ENCODE assay signal across 14 cellular contexts in the genomic region with DNA sequence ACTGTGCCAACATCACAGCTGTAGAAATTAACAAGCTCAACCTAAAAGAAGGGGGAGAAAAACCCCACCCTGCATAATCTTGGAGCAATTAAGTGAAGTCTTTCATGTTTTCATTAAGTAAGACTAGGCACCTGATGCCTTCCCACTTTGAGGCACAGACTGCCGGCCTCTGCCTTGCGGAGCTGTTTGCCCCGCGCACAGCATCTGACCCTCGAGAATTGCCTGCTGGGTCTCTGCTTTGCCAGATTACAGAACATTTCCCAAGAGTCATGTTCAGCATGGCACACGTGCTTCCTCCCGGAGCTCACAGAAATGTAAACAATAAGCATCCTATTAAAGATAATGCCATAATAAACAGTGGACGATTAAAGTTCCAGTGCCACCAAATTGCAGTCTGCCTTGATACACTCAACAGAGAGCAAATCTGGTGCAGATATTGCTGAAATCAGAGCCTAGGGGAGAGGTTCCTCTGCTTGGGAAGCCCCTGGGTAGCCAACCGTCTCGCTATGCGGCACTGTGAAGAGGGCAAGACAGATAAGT.
A peak's percentile ranks its signal among the peaks of the same experiment; 100 is the strongest.
DNase-seq lines count a peak whose midpoint lies in the region; ATAC-seq and TF ChIP-seq lines count a peak whose summit lies in the region.
"Had no signal": no experiment of that assay in that cellular context is flagged by ENCODE, and none has a peak within 500 bp of the region (broad histone marks: within the 10 kb centered on the region; RNA-seq: fewer than 3 reads in every experiment).

No MANE protein-coding gene starts in this region.

- no peak for ATAC-seq in GM18502 (IDR thresholded peaks at IDR 0.05; ENCODE audit: poor library complexity, unreplicated experiment)
- ATAC-seq: CD8-positive, alpha-beta T cell had no signal

- DNase-seq in NCI-H748 (lab: John Stamatoyannopoulos, UW; ENCODE audit: unreplicated experiment), result peak; percentile 41
- DNase-seq in NCI-H748 treated with DMSO at 0.1 percent for 48 hours (lab: John Stamatoyannopoulos, UW), result no peak
- peak; percentile 54 for DNase-seq in LNCaP clone FGC (ENCODE audit: low read depth)
- DNase-seq in NCI-H69 (lab: John Stamatoyannopoulos, UW), result peak; percentile 37
- no peak for DNase-seq in stimulated activated CD4-positive, alpha-beta T cell treated with anti-CD3 and anti-CD28 coated beads, Interleukin-1b, Interleukin-23, amount 100 ng/mL, for 48 hours
- no peak for DNase-seq in HCEC 1CT
- DNase-seq: BE2C; Caco-2; CD8-positive, alpha-beta T cell; DND-41; GDM1; HFFc6 had no signal

- TF ChIP-seq CTCF in LNCaP clone FGC (IDR thresholded peaks at IDR 0.05; ENCODE audit: control insufficient read depth, extremely low read depth, insufficient read depth), result no peak

- no peak overlapping the region for H3K4me3 ChIP-seq in LNCaP clone FGC (ENCODE audit: low read depth, low read length)
- H3K4me3 ChIP-seq: HAP-1 had no signal

Comparison
In these comparisons a context has a peak if more than half of its experiments do, and no peak if none do; other contexts are left out.
1. DNase-seq: peak in NCI-H748 (single experiment), LNCaP clone FGC (single experiment) and NCI-H69 (single experiment); none in NCI-H748 treated with DMSO at 0.1 percent for 48 hours (single experiment), stimulated activated CD4-positive, alpha-beta T cell treated with anti-CD3 and anti-CD28 coated beads, Interleukin-1b, Interleukin-23, amount 100 ng/mL, for 48 hours (single experiment) and HCEC 1CT (single experiment).